In genomic region chr1:109763646-109764415, GRCh38 we compare ENCODE assay signal across 13 cellular contexts. TPM values are rescaled to one million over a fixed set of nuclear protein-coding genes. Genes with fewer than 3 reads are reported as not detected.
A peak's percentile ranks its signal among the peaks of the same experiment; 100 is the strongest.
DNase-seq lines count a peak whose midpoint lies in the region; ATAC-seq, FAIRE-seq and TF ChIP-seq lines count a peak whose summit lies in the region.
"Had no signal": no experiment of that assay in that cellular context is flagged by ENCODE, and none has a peak within 500 bp of the region (broad histone marks: within the 10 kb centered on the region; RNA-seq: fewer than 3 reads in every experiment).

Gene EPS8L3 (minus strand): TSS chr1:109763923. CDS start chr1:109761749, 2,174 bp downstream.

- peak within 1 kb of the TSS; percentile 63 for H3K27ac Mint-ChIP-seq in type B pancreatic cell
- H3K27ac Mint-ChIP-seq: activated CD8-positive, alpha-beta T cell treated with anti-CD3 and anti-CD28 coated beads, Interleukin-2, amount 10 ng/mL, durations not matched to agents 7 days and 5 days had no signal

- no peaks in the 10 kb centered on the region for H3K9me3 ChIP-seq in K562 (replicated peaks; ENCODE audit: control insufficient read depth, insufficient read depth, low read depth, low read length)

- DNase-seq in activated T-cell treated with anti-CD3 and anti-CD28 coated beads, Interleukin-2, amount 50 U/mL, for 1 hour, result peak; percentile 11
- DNase-seq in activated T-cell treated with anti-CD3 and anti-CD28 coated beads for 4 hours (no peak), K562 (ENCODE audit: extremely low read depth in 1 of 4, low spot score in 3 of 4) (no peak), mesenteric fat pad (ENCODE audit: low spot score) (peak; percentile 87), type B pancreatic cell (ENCODE audit: extremely low spot score, unreplicated experiment) (peak; percentile 64), NCI-H82 (lab: John Stamatoyannopoulos, UW) (no peak), NCI-H2196 (lab: John Stamatoyannopoulos, UW; ENCODE audit: unreplicated experiment) (no peak)
- no peak for DNase-seq in stimulated activated CD4-positive, alpha-beta T cell treated with anti-CD3 and anti-CD28 coated beads, Interleukin-1b, Interleukin-23, amount 100 ng/mL, for 48 hours
- DNase-seq: activated CD8-positive, alpha-beta T cell treated with anti-CD3 and anti-CD28 coated beads, Interleukin-2, amount 10 ng/mL, durations not matched to agents 7 days and 5 days had no signal

- H4K20me1 ChIP-seq in K562 (replicated peaks; ENCODE audit: control insufficient read depth, insufficient read depth, low read length), result no peaks in the 10 kb centered on the region

- peaks cover 9% of the 10 kb centered on the region for H3K4me1 Mint-ChIP-seq in type B pancreatic cell (ENCODE audit: unreplicated experiment)
- H3K4me1 Mint-ChIP-seq: brain had no signal

- ATAC-seq in K562, result no peak; the same call in 2 of the 3 replicates
- ATAC-seq: activated CD8-positive, alpha-beta T cell treated with anti-CD3 and anti-CD28 coated beads, Interleukin-2, amount 10 ng/mL, durations not matched to agents 7 days and 5 days had no signal

- TF ChIP-seq CTCF in K562 (IDR thresholded peaks at IDR 0.05 in 2 of 3, conservative IDR thresholded peaks at IDR 0.05 in 1 of 3; ENCODE audit: insufficient read depth in 2 of 3, low read depth in 1 of 3, low read length in 3 of 3) (no peak), type B pancreatic cell (conservative IDR thresholded peaks at IDR 0.05) (no peak)

- H3K4me2 ChIP-seq in K562 (ENCODE audit: insufficient read depth, low read length), result peak within 1 kb of the TSS; percentile 53

- no peaks in the 10 kb centered on the region for H3K79me2 ChIP-seq in K562 (ENCODE audit: control insufficient read depth, insufficient read depth, low read length)

- H2AFZ ChIP-seq in K562 (ENCODE audit: low read depth, low read length), result peak within 1 kb of the TSS; percentile 93

- no peaks in the 10 kb centered on the region for H3K36me3 Mint-ChIP-seq in type B pancreatic cell
- H3K36me3 Mint-ChIP-seq: brain had no signal

- no peaks in the 10 kb centered on the region for H3K9me3 Mint-ChIP-seq in type B pancreatic cell
- H3K9me3 Mint-ChIP-seq: brain had no signal

- TF ChIP-seq EP300 in K562 (IDR thresholded peaks at IDR 0.05; ENCODE audit: low read length), result no peak

- CTCF ChIA-PET in K562 (lab: Yijun Ruan, JAX; ENCODE audit: low intra/inter-chr PET ratio), result no interaction called here

- H3K36me3 ChIP-seq in K562 (ENCODE audit: control insufficient read depth, insufficient read depth, low read length), result no peaks in the 10 kb centered on the region

- H3K27me3 Mint-ChIP-seq in type B pancreatic cell, result no peaks in the 10 kb centered on the region

- peaks cover 5 to 12% of the 10 kb centered on the region in 2 experiments for H3K27me3 ChIP-seq in K562 (ENCODE audit: control insufficient read depth in 2 of 2, insufficient read depth in 2 of 2, low read length in 2 of 2)

- peaks cover 27% of the 10 kb centered on the region in 2 experiments for H3K4me1 ChIP-seq in K562 (replicated peaks in 1 of 2; ENCODE audit: control insufficient read depth in 2 of 2, insufficient read depth in 2 of 2, low read length in 2 of 2)

- intact Hi-C loops in K562 (cut with micrococcal nuclease), result no loop called here

- WGBS in K562 (ENCODE audit: insufficient coverage, low coverage, missing lambda C conversion rate), result 61% methylated on average over 11 of the region's 11 CpGs

- peak within 1 kb of the TSS in 1 of 2 experiments; percentile 62; a peak in 3 of 4 replicates for H3K9ac ChIP-seq in K562 (ENCODE audit: insufficient read depth in 1 of 2, low read depth in 2 of 2, low read length in 2 of 2)

- peak within 1 kb of the TSS; percentile 65 for H3K4me3 Mint-ChIP-seq in type B pancreatic cell
- H3K4me3 Mint-ChIP-seq: activated CD8-positive, alpha-beta T cell treated with anti-CD3 and anti-CD28 coated beads, Interleukin-2, amount 10 ng/mL, durations not matched to agents 7 days and 5 days had no signal

- H3K27ac ChIP-seq in K562 (ENCODE audit: extremely low read depth, low read depth, low read length), result peak within 1 kb of the TSS; percentile 71; the same call in 2 of the 3 replicates
- H3K27ac ChIP-seq: SK-N-MC had no signal

- POLR2A ChIA-PET in K562 (lab: Yijun Ruan, JAX), result interaction anchor here (1.0 kb wide), 1 partner anchor 215 kb away, joined by 3 read pairs; no protein-coding TSS in a partner anchor

- H3K9me1 ChIP-seq in K562 (ENCODE audit: control insufficient read depth, insufficient read depth, low read length), result no peaks in the 10 kb centered on the region

- no peak for TF ChIP-seq RAD21 in K562 (CRISPR knock-in tag; conservative IDR thresholded peaks at IDR 0.05 in 1 of 2, IDR thresholded peaks at IDR 0.05 in 1 of 2)

- no peak within 1 kb of the TSS for H3K4me3 ChIP-seq in K562
- H3K4me3 ChIP-seq: SK-N-MC had no signal

- in situ Hi-C loops in K562 (cut with MboI), result loop anchor here (5.0 kb wide), 1 partner anchor 217 kb away; the partner anchor contains the start of gene GNAI3

- BruUV-seq in K562 (replicated peaks; lab: Mats Ljungman, UMichigan), result no TSS peak

- TF ChIP-seq POLR2A in K562 (conservative IDR thresholded peaks at IDR 0.05), result no peak

- no peak for FAIRE-seq in K562 (lab: Jason Lieb, UNC)
- FAIRE-seq: islet of Langerhans had no signal

TF ChIP-seq in K562, 482 proteins besides CTCF, POLR2A, EP300 and RAD21 (continues in another document):
- no peak for TF ChIP-seq KDM5B (IDR thresholded peaks at IDR 0.05; ENCODE audit: insufficient replicate concordance, low read depth, low read length)
- TF ChIP-seq ARID4B (CRISPR knock-in tag; IDR thresholded peaks at IDR 0.05), result 0 out of 2 replicates have a peak, but pooled peaks have one; percentile 39
- no peak for TF ChIP-seq JUN (IDR thresholded peaks at IDR 0.05; ENCODE audit: borderline replicate concordance, low read depth, low read length)
- TF ChIP-seq JUN (CRISPR knock-in tag; IDR thresholded peaks at IDR 0.05; ENCODE audit: borderline replicate concordance), result 0 out of 2 replicates have a peak, but pooled peaks have one; percentile 33
- TF ChIP-seq MAX (CRISPR knock-in tag; IDR thresholded peaks at IDR 0.05), result peak; percentile 12; the same call in 1 of the 2 replicates
- peak; percentile 29; the same call in 1 of the 2 replicates for TF ChIP-seq MED1 (CRISPR knock-in tag; IDR thresholded peaks at IDR 0.05; ENCODE audit: borderline replicate concordance)
- TF ChIP-seq TAF1 (IDR thresholded peaks at IDR 0.05; ENCODE audit: control insufficient read depth, extremely low read depth, insufficient read depth, low read length, severe bottlenecking), result no peak
- peak; percentile 11; the same call in 1 of the 2 replicates for TF ChIP-seq EGR1 (conservative IDR thresholded peaks at IDR 0.05)
- TF ChIP-seq ZFX (CRISPR knock-in tag; IDR thresholded peaks at IDR 0.05), result peak; percentile 54

RNA-seq across cellular contexts. Expression of gene EPS8L3, which starts in this region (rescaled TPM):
- not detected in 2 replicates for total RNA-seq in K562 (2011; cell fraction: chromatin; rRNA removed; ENCODE audit: low replicate concordance)
- total RNA-seq in K562 (2011; cell fraction: nucleolus; rRNA removed), result not detected in 2 replicates
- total RNA-seq in K562 (2011; cell fraction: nucleoplasm; rRNA removed), result not detected in 2 replicates
- not detected in 2 replicates for total RNA-seq in K562 (2014; rRNA removed)
- total RNA-seq in K562 (2014; rRNA removed; fragmentation: Illumina TruSeq; extraction: Trizol), result 0.15 TPM in 1 of 2 replicates, not detected in the other
- total RNA-seq in K562 (2015; rRNA removed; fragmentation: Illumina TruSeq; extraction: Trizol), result not detected in 2 replicates
- 0.42 and 0.51 TPM in 2 replicates for total RNA-seq in K562 (2021)
- 0.13 and 0.14 TPM in 2 replicates for polyA plus RNA-seq in K562 (2011; rRNA removed)
- polyA plus RNA-seq in K562 (2011; cell fraction: cytosol; rRNA removed), result 0.07 and 0.16 TPM in 2 replicates
- polyA plus RNA-seq in K562 (2011; cell fraction: nucleus; rRNA removed), result 0.81 and 1.8 TPM in 2 replicates
- polyA plus RNA-seq in K562 (2012), result 0.07 and 0.14 TPM in 2 replicates
- 0.09 and 0.61 TPM in 2 replicates for polyA plus RNA-seq in K562 (2014; fragmentation: Illumina TruSeq; extraction: Trizol)
- not detected for polyA plus RNA-seq in K562 (2014; fragmentation: Nextera tagmentation; extraction: Ambion mirVana)
- polyA plus RNA-seq in K562 (2014; rRNA removed), result 0.04 TPM in 1 of 2 replicates, not detected in the other
- polyA minus RNA-seq in K562 (2011; rRNA and poly(A)+ RNA removed), result not detected in 2 replicates
- polyA minus RNA-seq in K562 (2011; cell fraction: cytosol; rRNA and poly(A)+ RNA removed), result not detected in 2 replicates
- not detected in 2 replicates for polyA minus RNA-seq in K562 (2011; cell fraction: nucleus; rRNA and poly(A)+ RNA removed)
- total RNA-seq in mesenteric fat pad, result 0.58 TPM
- 9.9 and 19.1 TPM in 2 replicates for total RNA-seq in type B pancreatic cell (ENCODE audit: low replicate concordance)
- total RNA-seq: activated CD8-positive, alpha-beta T cell treated with anti-CD3 and anti-CD28 coated beads, Interleukin-2, amount 10 ng/mL, durations not matched to agents 7 days and 5 days; renal cortical epithelial cell had no signal

Comparison
In these comparisons a context has a peak if more than half of its experiments do, and no peak if none do; other contexts are left out.
1. DNase-seq: peak in activated T-cell treated with anti-CD3 and anti-CD28 coated beads, Interleukin-2, amount 50 U/mL, for 1 hour (single experiment) and type B pancreatic cell (single experiment); none in activated T-cell treated with anti-CD3 and anti-CD28 coated beads for 4 hours (single experiment), K562 (0 of 4), NCI-H82 (single experiment), stimulated activated CD4-positive, alpha-beta T cell treated with anti-CD3 and anti-CD28 coated beads, Interleukin-1b, Interleukin-23, amount 100 ng/mL, for 48 hours (single experiment) and NCI-H2196 (single experiment).
2. Peak in DNase-seq in mesenteric fat pad; RNA of the gene not detected or under 1 TPM.